2 cellular contexts compared by ENCODE assay signal in genomic region chr10:17409170-17409733, GRCh38.
TF ChIP-seq lines count a peak whose summit lies in the region.

No MANE protein-coding gene starts in this region.

TF ChIP-seq in HepG2, 621 proteins besides CTCF, POLR2A, EP300 and RAD21:
- TF ChIP-seq MEF2D (CRISPR knock-in tag; IDR thresholded peaks at IDR 0.05) (no peak), FOXA3 (CRISPR knock-in tag; IDR thresholded peaks at IDR 0.05) (no peak), ZNF546 (CRISPR knock-in tag; conservative IDR thresholded peaks at IDR 0.05) (no peak), MEIS2 (CRISPR knock-in tag; IDR thresholded peaks at IDR 0.05) (no peak), TCF7 (IDR thresholded peaks at IDR 0.05; ENCODE audit: low read depth) (no peak), ZSCAN20 (CRISPR knock-in tag; IDR thresholded peaks at IDR 0.05; ENCODE audit: borderline replicate concordance) (no peak), SIN3A (IDR thresholded peaks at IDR 0.05; ENCODE audit: borderline replicate concordance, low read depth, low read length) (no peak), ELF3 (CRISPR knock-in tag; IDR thresholded peaks at IDR 0.05) (no peak), TP53 (CRISPR knock-in tag; conservative IDR thresholded peaks at IDR 0.05) (no peak), SP1 (IDR thresholded peaks at IDR 0.05) (no peak), SP1 (CRISPR knock-in tag; IDR thresholded peaks at IDR 0.05) (no peak), ZBTB20 (CRISPR knock-in tag; IDR thresholded peaks at IDR 0.05; ENCODE audit: borderline replicate concordance, low read depth) (no peak), MAFF (IDR thresholded peaks at IDR 0.05; ENCODE audit: low read depth, low read length) (no peak), ZNF883 (CRISPR knock-in tag; IDR thresholded peaks at IDR 0.05; ENCODE audit: not compliant biosample characterization) (no peak), GATAD2A (CRISPR knock-in tag; IDR thresholded peaks at IDR 0.05) (no peak), SRF (IDR thresholded peaks at IDR 0.05; ENCODE audit: low read depth, low read length) (no peak), U2AF2 (IDR thresholded peaks at IDR 0.05; ENCODE audit: low read depth, low read length) (no peak)
- TF ChIP-seq, protein P1, sequence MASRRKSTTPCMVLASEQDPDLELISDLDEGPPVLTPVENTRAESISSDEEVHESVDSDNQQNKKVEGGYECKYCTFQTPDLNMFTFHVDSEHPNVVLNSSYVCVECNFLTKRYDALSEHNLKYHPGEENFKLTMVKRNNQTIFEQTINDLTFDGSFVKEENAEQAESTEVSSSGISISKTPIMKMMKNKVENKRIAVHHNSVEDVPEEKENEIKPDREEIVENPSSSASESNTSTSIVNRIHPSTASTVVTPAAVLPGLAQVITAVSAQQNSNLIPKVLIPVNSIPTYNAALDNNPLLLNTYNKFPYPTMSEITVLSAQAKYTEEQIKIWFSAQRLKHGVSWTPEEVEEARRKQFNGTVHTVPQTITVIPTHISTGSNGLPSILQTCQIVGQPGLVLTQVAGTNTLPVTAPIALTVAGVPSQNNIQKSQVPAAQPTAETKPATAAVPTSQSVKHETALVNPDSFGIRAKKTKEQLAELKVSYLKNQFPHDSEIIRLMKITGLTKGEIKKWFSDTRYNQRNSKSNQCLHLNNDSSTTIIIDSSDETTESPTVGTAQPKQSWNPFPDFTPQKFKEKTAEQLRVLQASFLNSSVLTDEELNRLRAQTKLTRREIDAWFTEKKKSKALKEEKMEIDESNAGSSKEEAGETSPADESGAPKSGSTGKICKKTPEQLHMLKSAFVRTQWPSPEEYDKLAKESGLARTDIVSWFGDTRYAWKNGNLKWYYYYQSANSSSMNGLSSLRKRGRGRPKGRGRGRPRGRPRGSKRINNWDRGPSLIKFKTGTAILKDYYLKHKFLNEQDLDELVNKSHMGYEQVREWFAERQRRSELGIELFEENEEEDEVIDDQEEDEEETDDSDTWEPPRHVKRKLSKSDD (CRISPR knock-in tag; IDR thresholded peaks at IDR 0.05; ENCODE audit: low read depth), result no peak

TF ChIP-seq in endothelial cell of umbilical vein, 7 proteins besides CTCF, POLR2A, EP300 and RAD21:
- TF ChIP-seq JUN (IDR thresholded peaks at IDR 0.05; ENCODE audit: borderline replicate concordance, insufficient read depth, insufficient read length, low read depth) (no peak), GATA2 (IDR thresholded peaks at IDR 0.05; ENCODE audit: insufficient read depth, insufficient read length, low read depth, low read length) (no peak), POLR2AphosphoS5 (IDR thresholded peaks at IDR 0.05; ENCODE audit: insufficient read depth, low read depth, low read length) (no peak)
